Comparison of ENCODE assay signal across 15 cellular contexts in the genomic region with DNA sequence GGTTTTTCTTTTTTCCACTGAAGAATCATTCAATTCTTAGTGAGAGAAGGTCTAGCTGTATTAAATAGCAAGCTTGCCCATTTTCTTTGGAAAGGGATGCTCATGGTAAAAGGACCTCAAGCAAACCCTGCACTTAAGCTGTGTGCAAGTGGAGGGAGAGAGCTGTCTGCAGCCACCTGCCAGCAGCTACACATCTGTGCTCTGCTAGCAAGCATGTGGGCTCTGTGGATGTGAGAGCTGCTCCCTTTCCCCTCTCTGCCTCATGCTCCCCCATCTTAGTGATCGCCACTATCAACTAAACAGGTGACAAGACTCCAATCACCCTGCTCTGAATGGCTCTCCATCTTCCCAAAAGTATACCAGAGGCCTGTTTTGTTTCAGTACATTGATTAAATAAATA.
"Had no signal": no experiment of that assay in that cellular context is flagged by ENCODE, and none has a peak within 500 bp of the region (broad histone marks: within the 10 kb centered on the region; RNA-seq: fewer than 3 reads in every experiment).

No MANE protein-coding gene starts in this region.

- H3K36me3 ChIP-seq: cardiac muscle cell, tibial artery, uterus had no signal

- H3K9me3 ChIP-seq: tibial artery, uterus had no signal

- H3K4me1 ChIP-seq: tibial artery had no signal

- DNase-seq: activated B cell treated with CpG ODN at 0.5 μM for 24 hours; activated CD4-positive, alpha-beta T cell treated with anti-CD3 and anti-CD28 coated beads, Interleukin-2, amount 10 ng/mL, durations not matched to agents 7 days and 5 days; activated CD8-positive, alpha-beta memory T cell treated with anti-CD3 and anti-CD28 coated beads for 24 hours; activated naive CD4-positive, alpha-beta T cell treated with Interleukin-2 at 50 U/mL for 16 hours; immature natural killer cell; left colon; naive thymus-derived CD4-positive, alpha-beta T cell; posterior cingulate gyrus; right cardiac atrium; tibial artery; uterus had no signal

- H3K27me3 ChIP-seq: cardiac muscle cell, tibial artery, uterus had no signal

- ATAC-seq: esophagus mucosa; left colon; naive thymus-derived CD4-positive, alpha-beta T cell; stimulated activated memory B cell treated with anti-CD40 and anti-IgM and Interleukin-4, amounts not matched to agents 10 μg/mL and 1 μg/mL and 100 μg/mL, for 72 hours had no signal

- H3K4me3 ChIP-seq: cardiac muscle cell, smooth muscle cell, tibial artery, uterus had no signal
